Comparison of ENCODE assay signal across 1 cellular context in the genomic region with DNA sequence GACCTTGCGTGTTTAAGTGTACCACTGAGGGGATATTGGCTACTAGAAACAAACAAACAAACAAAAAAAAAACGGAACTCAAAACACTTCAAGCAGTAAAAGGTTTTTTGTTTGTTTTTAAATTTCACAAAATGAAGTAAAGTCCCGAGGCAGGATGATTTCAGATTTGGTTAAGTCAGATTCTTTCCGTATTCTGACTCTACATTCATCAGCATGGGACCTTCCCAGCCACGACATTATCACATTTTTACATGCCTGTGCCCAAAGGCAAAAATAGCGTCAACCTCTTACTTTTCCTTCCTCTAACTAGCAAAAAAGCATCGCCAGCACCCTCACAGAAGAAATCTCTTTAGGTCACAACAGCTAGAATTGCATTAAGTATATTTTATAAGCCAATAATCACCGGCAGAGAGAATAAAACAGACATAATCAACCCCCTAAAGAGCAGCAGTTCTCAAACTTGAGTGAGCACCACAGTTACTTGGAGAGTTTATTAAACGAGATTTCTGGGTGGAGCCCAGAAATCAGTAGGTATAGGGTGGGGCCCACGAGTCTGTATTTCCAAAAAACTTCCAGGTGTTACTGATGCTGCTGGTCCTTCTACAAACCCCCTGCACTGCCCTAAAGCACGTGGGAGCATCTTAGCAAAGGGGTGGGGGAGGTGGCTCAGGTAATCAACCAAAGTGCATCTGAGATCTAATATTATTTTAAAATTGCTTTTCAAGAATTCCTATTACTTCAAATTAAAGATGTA.
TF ChIP-seq lines count a peak whose summit lies in the region.

No MANE protein-coding gene starts in this region.

TF ChIP-seq in HEK293, 187 proteins besides CTCF, POLR2A, EP300 and RAD21 (continued from another document):
- no peak for TF ChIP-seq REST (tag by site-specific recombination; IDR thresholded peaks at IDR 0.05)
- TF ChIP-seq ZNF239 (tag by site-specific recombination; IDR thresholded peaks at IDR 0.05): no peak
- TF ChIP-seq ZBTB17 (tag by site-specific recombination; IDR thresholded peaks at IDR 0.05): peak; percentile 64
- peak; percentile 64; the same call in 1 of the 2 replicates for TF ChIP-seq ZFP69B (tag by site-specific recombination; IDR thresholded peaks at IDR 0.05)
- TF ChIP-seq ZNF350 (tag by site-specific recombination; IDR thresholded peaks at IDR 0.05): no peak
- TF ChIP-seq ZNF335 (tag by site-specific recombination; conservative IDR thresholded peaks at IDR 0.05): peak; percentile 67
- peak; percentile 79 for TF ChIP-seq PRDM6 (tag by site-specific recombination; IDR thresholded peaks at IDR 0.05)
- peak; percentile 14; the same call in 1 of the 2 replicates for TF ChIP-seq GLIS1 (tag by site-specific recombination; IDR thresholded peaks at IDR 0.05)
- no peak for TF ChIP-seq ZNF140 (tag by site-specific recombination; IDR thresholded peaks at IDR 0.05)
- TF ChIP-seq ZNF660 (tag by site-specific recombination; IDR thresholded peaks at IDR 0.05): no peak
